8 cellular contexts compared by ENCODE assay signal in genomic region chr17:37743875-37744632, GRCh38. TPM values are rescaled to one million over a fixed set of nuclear protein-coding genes. Genes with fewer than 3 reads are reported as not detected.
DNase-seq lines count a peak whose midpoint lies in the region; ATAC-seq and TF ChIP-seq lines count a peak whose summit lies in the region.

No MANE protein-coding gene starts in this region.

- intact Hi-C loops in activated T-helper 2 cell treated with anti-CD3 and anti-CD28 coated beads, Interferon-gamma antibody, Interleukin-2, Interleukin-4, amounts not matched to agents 10 μg/mL and 5 μg/mL and 100 μg/mL, durations not matched to agents 14 hours and 24 hours and 36 hours (cut with micrococcal nuclease), result loop anchor here (5.0 kb wide), 1 partner anchor 797 kb away; the partner anchor contains the start of gene AATF
- intact Hi-C loops in left lung (cut with DNase I), result no loop called here

- ATAC-seq in left lung, result peak; percentile 40

- peak overlapping the region; percentile 30 to 33 for H3K4me3 ChIP-seq in left lung
- H3K4me3 ChIP-seq in urinary bladder (ENCODE audit: low read depth, low read length), result peak overlapping the region; percentile 36

- peak; percentile 21 to 30 for DNase-seq in stimulated activated CD4-positive, alpha-beta T cell treated with anti-CD3 and anti-CD28 coated beads, Interleukin-2, amount 100 ng/mL, for 24 hours
- DNase-seq in stimulated activated CD4-positive, alpha-beta T cell treated with anti-CD3 and anti-CD28 coated beads, Interleukin-4, amount 100 ng/mL, for 24 hours, result no peak
- no peak for DNase-seq in activated T-helper 2 cell treated with anti-CD3 and anti-CD28 coated beads, Interferon-gamma antibody, Interleukin-2, Interleukin-4, amounts not matched to agents 10 μg/mL and 5 μg/mL and 100 μg/mL, durations not matched to agents 14 hours and 24 hours and 36 hours (ENCODE audit: low spot score)
- peak in 1 of 2 donors; percentile 83 for DNase-seq in left lung
- no peak for DNase-seq in GF-D8 (lab: John Stamatoyannopoulos, UW)
- DNase-seq in NCI-H2081 (lab: John Stamatoyannopoulos, UW), result no peak
- DNase-seq in SIG-M5 (lab: John Stamatoyannopoulos, UW), result no peak

- peak overlapping the region; percentile 68 for H3K4me3 Mint-ChIP-seq in activated T-helper 2 cell treated with anti-CD3 and anti-CD28 coated beads, Interferon-gamma antibody, Interleukin-2, Interleukin-4, amounts not matched to agents 10 μg/mL and 5 μg/mL and 100 μg/mL, durations not matched to agents 14 hours and 24 hours and 36 hours (ENCODE audit: low read depth)

- WGBS in urinary bladder, result 4% methylated on average over 61 of the region's 61 CpGs

- no peaks in the 10 kb centered on the region for H3K9me3 ChIP-seq in left lung

- no peaks in the 10 kb centered on the region for H3K36me3 Mint-ChIP-seq in activated T-helper 2 cell treated with anti-CD3 and anti-CD28 coated beads, Interferon-gamma antibody, Interleukin-2, Interleukin-4, amounts not matched to agents 10 μg/mL and 5 μg/mL and 100 μg/mL, durations not matched to agents 14 hours and 24 hours and 36 hours (ENCODE audit: low read depth)

- H3K27me3 Mint-ChIP-seq in activated T-helper 2 cell treated with anti-CD3 and anti-CD28 coated beads, Interferon-gamma antibody, Interleukin-2, Interleukin-4, amounts not matched to agents 10 μg/mL and 5 μg/mL and 100 μg/mL, durations not matched to agents 14 hours and 24 hours and 36 hours (ENCODE audit: low read depth), result peaks cover 73% of the 10 kb centered on the region

- H3K4me1 ChIP-seq in left lung (peaks cover 4 to 42% of the 10 kb centered on the region in 2 donors), urinary bladder (ENCODE audit: insufficient read depth) (peaks cover 5% of the 10 kb centered on the region)

- no peaks in the 10 kb centered on the region for H3K36me3 ChIP-seq in left lung
- H3K36me3 ChIP-seq in urinary bladder (ENCODE audit: insufficient read depth), result no peaks in the 10 kb centered on the region

- H3K27me3 ChIP-seq in left lung, result peaks cover 72 to 100% of the 10 kb centered on the region in 2 donors

- no peak overlapping the region for H3K27ac Mint-ChIP-seq in activated T-helper 2 cell treated with anti-CD3 and anti-CD28 coated beads, Interferon-gamma antibody, Interleukin-2, Interleukin-4, amounts not matched to agents 10 μg/mL and 5 μg/mL and 100 μg/mL, durations not matched to agents 14 hours and 24 hours and 36 hours

- no peak for TF ChIP-seq CTCF in left lung (IDR thresholded peaks at IDR 0.05)

- peaks cover 28% of the 10 kb centered on the region for H3K4me1 Mint-ChIP-seq in activated T-helper 2 cell treated with anti-CD3 and anti-CD28 coated beads, Interferon-gamma antibody, Interleukin-2, Interleukin-4, amounts not matched to agents 10 μg/mL and 5 μg/mL and 100 μg/mL, durations not matched to agents 14 hours and 24 hours and 36 hours (ENCODE audit: low read depth)

- no peaks in the 10 kb centered on the region for H3K9me3 Mint-ChIP-seq in activated T-helper 2 cell treated with anti-CD3 and anti-CD28 coated beads, Interferon-gamma antibody, Interleukin-2, Interleukin-4, amounts not matched to agents 10 μg/mL and 5 μg/mL and 100 μg/mL, durations not matched to agents 14 hours and 24 hours and 36 hours

- peak overlapping the region; percentile 68 to 76 for H3K27ac ChIP-seq in left lung
- H3K27ac ChIP-seq in urinary bladder (ENCODE audit: low read depth), result peak overlapping the region; percentile 74

RNA-seq across cellular contexts. Expression of gene HNF1B, which starts 0.8 kb away (rescaled TPM):
- total RNA-seq in activated T-helper 2 cell treated with anti-CD3 and anti-CD28 coated beads, Interferon-gamma antibody, Interleukin-2, Interleukin-4, amounts not matched to agents 10 μg/mL and 5 μg/mL and 100 μg/mL, durations not matched to agents 14 hours and 24 hours and 36 hours, result 4.6 and 5.0 TPM in 2 replicates
- total RNA-seq in left lung (10 to 100 TPM in 1 of 2 donors, 1 to 10 TPM in 1; 9.6 to 25.2 TPM), urinary bladder (0.74 TPM)
- polyA plus RNA-seq in urinary bladder, result 1.5 TPM

Comparison
In these comparisons a context has a peak if more than half of its experiments do, and no peak if none do; other contexts are left out.
1. DNase-seq: peak in stimulated activated CD4-positive, alpha-beta T cell treated with anti-CD3 and anti-CD28 coated beads, Interleukin-2, amount 100 ng/mL, for 24 hours (2 of 2); none in stimulated activated CD4-positive, alpha-beta T cell treated with anti-CD3 and anti-CD28 coated beads, Interleukin-4, amount 100 ng/mL, for 24 hours (single experiment), activated T-helper 2 cell treated with anti-CD3 and anti-CD28 coated beads, Interferon-gamma antibody, Interleukin-2, Interleukin-4, amounts not matched to agents 10 μg/mL and 5 μg/mL and 100 μg/mL, durations not matched to agents 14 hours and 24 hours and 36 hours (single experiment), GF-D8 (single experiment), NCI-H2081 (0 of 2) and SIG-M5 (single experiment).